32 cellular contexts compared by ENCODE assay signal in genomic region chrX:9955506-9955905, GRCh38. TPM values are rescaled to one million over a fixed set of nuclear protein-coding genes. Genes with fewer than 3 reads are reported as not detected.
DNase-seq lines count a peak whose midpoint lies in the region; ATAC-seq and TF ChIP-seq lines count a peak whose summit lies in the region.
"Had no signal": no experiment of that assay in that cellular context is flagged by ENCODE, and none has a peak within 500 bp of the region (broad histone marks: within the 10 kb centered on the region; RNA-seq: fewer than 3 reads in every experiment).

No MANE protein-coding gene starts in this region.

- H3K4me3 ChIP-seq in BJ (ENCODE audit: low read depth, low read length), result no peak overlapping the region
- H3K4me3 ChIP-seq in adipocyte (ENCODE audit: low read length), result no peak overlapping the region
- no peak overlapping the region for H3K4me3 ChIP-seq in trophoblast cell (ENCODE audit: low read depth, low read length)
- H3K4me3 ChIP-seq: breast epithelium, esophagus muscularis mucosa, stomach, thyroid gland had no signal

- H3K14ac ChIP-seq in trophoblast cell (ENCODE audit: low read length), result no peak overlapping the region

- H3K27me3 ChIP-seq in BJ (ENCODE audit: control insufficient read depth, insufficient read depth, low read length), result no peaks in the 10 kb centered on the region
- H3K27me3 ChIP-seq in adipocyte (replicated peaks; ENCODE audit: control insufficient read depth, insufficient read depth, low read length), result no peaks in the 10 kb centered on the region
- no peaks in the 10 kb centered on the region for H3K27me3 ChIP-seq in trophoblast cell (ENCODE audit: insufficient read depth, low read length)
- H3K27me3 ChIP-seq: breast epithelium, esophagus muscularis mucosa, stomach, thyroid gland had no signal

- no peak overlapping the region for H4K8ac ChIP-seq in trophoblast cell (ENCODE audit: low read depth, low read length)

- H2BK120ac ChIP-seq in trophoblast cell (ENCODE audit: insufficient read depth, low read length, poor library complexity), result no peak overlapping the region

- H3K79me1 ChIP-seq in trophoblast cell (ENCODE audit: low read length), result no peaks in the 10 kb centered on the region

- no peak overlapping the region for H3K18ac ChIP-seq in trophoblast cell (ENCODE audit: low read length)

- WGBS in trophoblast cell (ENCODE audit: extremely low coverage, insufficient coverage, insufficient read length), result no CpG with 5 or more reads among the region's 6 CpGs

- H3K23ac ChIP-seq in trophoblast cell (ENCODE audit: low read length), result no peak overlapping the region

- H4K91ac ChIP-seq in trophoblast cell (ENCODE audit: low read depth, low read length), result no peak overlapping the region

- TF ChIP-seq CTCF in BJ (IDR thresholded peaks at IDR 0.05; ENCODE audit: insufficient read depth, low read depth, low read length), result no peak

- intact Hi-C loops in cardiac septum (cut with DNase I), result no loop called here

- H3K9ac ChIP-seq in adipocyte (ENCODE audit: low read length) (no peak overlapping the region), trophoblast cell (ENCODE audit: low read length) (no peak overlapping the region)

- H3K27ac ChIP-seq in trophoblast cell (ENCODE audit: low read depth, low read length), result no peak overlapping the region
- H3K27ac ChIP-seq: breast epithelium, esophagus muscularis mucosa, stomach, thyroid gland had no signal

- H2BK12ac ChIP-seq in trophoblast cell (ENCODE audit: low read length), result no peak overlapping the region

- DNase-seq in BJ (ENCODE audit: low read depth) (peak; percentile 19), adipocyte (ENCODE audit: low read depth) (peak; percentile 70), fibroblast of gingiva (ENCODE audit: low read depth) (peak; percentile 56), trophoblast cell (peak; percentile 3 to 71), cardiac septum (ENCODE audit: low spot score) (no peak), NCI-H1694 (lab: John Stamatoyannopoulos, UW) (no peak)
- DNase-seq: ACHN; activated CD4-positive, CD25-positive, alpha-beta regulatory T cell; activated CD8-positive, alpha-beta memory T cell treated with anti-CD3 and anti-CD28 coated beads, Interleukin-2, amount 10 ng/mL, durations not matched to agents 7 days and 5 days; activated naive CD8-positive, alpha-beta T cell treated with anti-CD3 and anti-CD28 coated beads, Interleukin-2, amount 50 U/mL, for 24 hours; activated T-cell treated with anti-CD3 and anti-CD28 coated beads, Interleukin-2, amount 50 U/mL, for 48 hours; CD4-positive, alpha-beta T cell; cortex of kidney; endodermal cell; glutamatergic neuron; Kasumi-1; naive thymus-derived CD8-positive, alpha-beta T cell; NCI-H1436; NCI-H446 treated with DMSO at 0.1 percent for 48 hours; NCI-H82; occipital lobe; RPMI8226; stimulated activated CD8-positive, alpha-beta memory T cell treated with anti-CD3 and anti-CD28 coated beads, Interleukin-4, amount 100 ng/mL, for 48 hours; stomach; thyroid gland had no signal

- H3K9me3 ChIP-seq in adipocyte (ENCODE audit: control insufficient read depth, low read length) (no peaks in the 10 kb centered on the region), trophoblast cell (ENCODE audit: insufficient read depth, low read depth, low read length) (no peaks in the 10 kb centered on the region)
- H3K9me3 ChIP-seq: thyroid gland had no signal

- H3K4me1 ChIP-seq in adipocyte (ENCODE audit: control insufficient read depth, insufficient read depth, low read length) (no peaks in the 10 kb centered on the region), trophoblast cell (ENCODE audit: control insufficient read depth in 1 of 2, insufficient read depth in 2 of 2, low read length in 2 of 2) (no peaks in the 10 kb centered on the region)
- H3K4me1 ChIP-seq: breast epithelium, esophagus muscularis mucosa, stomach, thyroid gland had no signal

- no peak for ATAC-seq in GM21367 (IDR thresholded peaks at IDR 0.05; ENCODE audit: unreplicated experiment)
- ATAC-seq: activated CD8-positive, alpha-beta memory T cell treated with anti-CD3 and anti-CD28 coated beads, Interleukin-2, amount 10 ng/mL, durations not matched to agents 7 days and 5 days; activated naive CD8-positive, alpha-beta T cell treated with anti-CD3 and anti-CD28 coated beads, Interleukin-2, amount 50 U/mL, for 24 hours; naive thymus-derived CD8-positive, alpha-beta T cell had no signal

- H2AFZ ChIP-seq in trophoblast cell (ENCODE audit: insufficient read depth, low read length, poor library complexity), result no peak overlapping the region

- no peak overlapping the region for H3K4me2 ChIP-seq in trophoblast cell (ENCODE audit: low read length)

- no peaks in the 10 kb centered on the region for H3K79me2 ChIP-seq in trophoblast cell (ENCODE audit: control insufficient read depth, insufficient read depth, low read length, poor library complexity)

- CTCF ChIA-PET in BJ (lab: Yijun Ruan, JAX), result interaction anchor here (0.7 to 1.1 kb wide), 3 partner anchors 9 to 76 kb away, joined by 3 read pairs; no protein-coding TSS in a partner anchor

- no peak overlapping the region for H2BK5ac ChIP-seq in trophoblast cell (ENCODE audit: low read depth, low read length, poor library complexity)

- H4K12ac ChIP-seq in trophoblast cell (ENCODE audit: low read depth, low read length), result no peak overlapping the region

- H2AK5ac ChIP-seq in trophoblast cell (ENCODE audit: low read length), result no peak overlapping the region

- no peak overlapping the region for H3K4ac ChIP-seq in trophoblast cell (ENCODE audit: low read depth, low read length)

- H3K36me3 ChIP-seq in BJ (ENCODE audit: control insufficient read depth, insufficient read depth, low read length) (no peaks in the 10 kb centered on the region), adipocyte (ENCODE audit: control insufficient read depth, insufficient read depth, low read length, severe bottlenecking) (no peaks in the 10 kb centered on the region), trophoblast cell (ENCODE audit: control insufficient read depth in 1 of 2, insufficient read depth in 2 of 2, low read length in 2 of 2) (peaks cover under 1 to 6% of the 10 kb centered on the region in 2 experiments)
- H3K36me3 ChIP-seq: breast epithelium, esophagus muscularis mucosa, stomach, thyroid gland had no signal

- POLR2A ChIA-PET in BJ (lab: Charles Lee), result no interaction called here

RNA-seq across cellular contexts. Expression of gene CLDN34, which starts 11.7 kb away (rescaled TPM):
- not detected in 2 replicates for polyA plus RNA-seq in BJ (2011; rRNA removed)
- not detected in 2 replicates for polyA minus RNA-seq in BJ (2011; rRNA and poly(A)+ RNA removed)
- 0.16 and 0.22 TPM in 2 replicates for polyA plus RNA-seq in trophoblast cell (2013)
- not detected for total RNA-seq in cardiac septum
- total RNA-seq: activated CD8-positive, alpha-beta memory T cell treated with anti-CD3 and anti-CD28 coated beads, Interleukin-2, amount 10 ng/mL, durations not matched to agents 7 days and 5 days; CD4-positive, alpha-beta T cell; kidney epithelial cell; naive thymus-derived CD8-positive, alpha-beta T cell; SK-MEL-5; skeletal muscle tissue; T-helper 1 cell treated with Interleukin-12 subunit alpha and Interleukin-12 subunit beta and Interleukin-4 antibody, amounts not matched to agents 30 ng/mL and 1 ng/mL, for 36 hours had no signal
- polyA plus RNA-seq: naive thymus-derived CD8-positive, alpha-beta T cell had no signal

Comparison
In these comparisons a context has a peak if more than half of its experiments do, and no peak if none do; other contexts are left out.
1. DNase-seq: peak in BJ (single experiment), adipocyte (single experiment), fibroblast of gingiva (single experiment) and trophoblast cell (2 of 2); none in cardiac septum (single experiment) and NCI-H1694 (single experiment).